Comparison of ENCODE assay signal across 9 cellular contexts in the genomic region with DNA sequence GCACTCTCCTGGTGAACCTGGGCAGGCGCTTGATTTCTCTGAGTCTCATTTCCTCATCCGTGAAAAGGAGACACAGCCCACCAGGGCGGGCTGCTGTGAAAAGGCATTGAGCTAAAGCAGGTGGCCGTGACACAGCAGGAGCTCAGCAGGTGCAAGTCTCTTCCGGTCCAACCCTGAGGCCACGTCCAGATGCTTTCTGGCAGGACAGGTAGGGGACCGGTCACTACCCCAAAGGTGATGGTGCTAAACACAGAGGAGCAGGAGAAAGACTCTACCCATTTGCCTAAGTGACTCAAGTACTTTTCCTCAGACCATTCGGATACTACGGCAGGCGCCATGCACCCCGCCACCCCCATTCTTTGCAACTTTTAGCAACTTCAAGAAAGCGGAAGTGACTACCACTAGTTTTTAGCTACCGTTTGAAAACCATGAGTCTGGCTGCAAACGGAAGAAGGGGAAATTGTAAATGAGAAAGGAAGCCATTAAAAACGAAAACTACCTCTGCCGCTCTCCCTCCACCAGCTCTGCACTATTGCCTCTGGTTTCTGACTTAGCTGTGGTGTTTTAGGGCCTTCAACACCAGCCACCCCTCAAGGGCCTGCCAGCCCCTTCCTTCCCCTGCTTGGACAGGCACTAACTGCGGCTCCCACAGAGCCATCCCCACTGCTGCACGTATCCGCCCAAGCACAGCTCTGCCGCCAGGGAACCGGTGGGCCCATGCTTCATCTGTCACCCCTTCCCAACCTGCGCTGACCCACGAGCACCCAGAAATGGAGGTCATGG. TPM values are rescaled to one million over a fixed set of nuclear protein-coding genes. Genes with fewer than 3 reads are reported as not detected.
DNase-seq lines count a peak whose midpoint lies in the region; ATAC-seq and TF ChIP-seq lines count a peak whose summit lies in the region.
"Had no signal": no experiment of that assay in that cellular context is flagged by ENCODE, and none has a peak within 500 bp of the region (broad histone marks: within the 10 kb centered on the region; RNA-seq: fewer than 3 reads in every experiment).

No MANE protein-coding gene starts in this region.

- peak; percentile 42 for ATAC-seq in GM21360 (IDR thresholded peaks at IDR 0.05; ENCODE audit: unreplicated experiment)

- peak overlapping the region; percentile 57 to 83 (median 71) for H3K27ac ChIP-seq in esophagus squamous epithelium

- intact Hi-C loops in esophagus squamous epithelium (cut with DNase I) = no loop called here

- DNase-seq in COR-L47 (lab: John Stamatoyannopoulos, UW) = peak; percentile 57
- peak; percentile 20 for DNase-seq in NCI-H1417 treated with DMSO at 0.1 percent for 48 hours (lab: John Stamatoyannopoulos, UW)
- peak; percentile 52 to 64 for DNase-seq in activated CD4-positive, alpha-beta T cell treated with anti-CD3 and anti-CD28 coated beads, Interleukin-2, amount 50 U/mL, for 48 hours
- no peak for DNase-seq in esophagus squamous epithelium (lab: John Stamatoyannopoulos, UW)
- peak; percentile 27 for DNase-seq in stimulated activated CD8-positive, alpha-beta memory T cell treated with anti-CD3 and anti-CD28 coated beads, Interleukin-7, amount 100 ng/mL, for 24 hours (ENCODE audit: low read depth)
- no peak for DNase-seq in superior temporal gyrus (ENCODE audit: extremely low spot score)
- DNase-seq in OCI-M1 (lab: John Stamatoyannopoulos, UW) = no peak

- peaks cover 0 to 9% (median 0%) of the 10 kb centered on the region in 3 donors for H3K36me3 ChIP-seq in esophagus squamous epithelium
- H3K36me3 ChIP-seq: thyroid gland had no signal

- 61 to 70% methylated on average over 20 of the region's 23 CpGs for WGBS in esophagus squamous epithelium, 2 donors

- peak overlapping the region in 3 of 4 donors; percentile 27 to 99 (median 98) for H3K4me3 ChIP-seq in esophagus squamous epithelium
- H3K4me3 ChIP-seq: thyroid gland had no signal

- no peak for TF ChIP-seq CTCF in esophagus squamous epithelium (IDR thresholded peaks at IDR 0.05)

- TF ChIP-seq POLR2A in esophagus squamous epithelium (IDR thresholded peaks at IDR 0.05) = no peak

- no peaks in the 10 kb centered on the region for H3K27me3 ChIP-seq in esophagus squamous epithelium
- H3K27me3 ChIP-seq: thyroid gland had no signal

- no peaks in the 10 kb centered on the region for H3K9me3 ChIP-seq in esophagus squamous epithelium
- H3K9me3 ChIP-seq: thyroid gland had no signal

- H3K4me1 ChIP-seq in esophagus squamous epithelium = peaks cover 65 to 91% (median 65%) of the 10 kb centered on the region in 3 donors

RNA-seq across cellular contexts. Expression of a gene that starts 4.8 kb away (rescaled TPM):
- 10 to 100 TPM; 30.6 to 59.2 (median 47.4) TPM for total RNA-seq in esophagus squamous epithelium

RNA-seq across cellular contexts. Expression of a gene that starts 25.5 kb away (rescaled TPM):
- total RNA-seq in esophagus squamous epithelium = 1 to 10 TPM in 3 of 4 donors, not detected in 1; 1.1 to 3.6 (median 2.2) TPM

RNA-seq across cellular contexts. Expression of a gene that starts 25.9 kb away (rescaled TPM):
- 10 to 100 TPM; 27.1 to 40.7 (median 32.4) TPM for total RNA-seq in esophagus squamous epithelium

RNA-seq across cellular contexts. Expression of a gene that starts 29.8 kb away (rescaled TPM):
- total RNA-seq in esophagus squamous epithelium = 1 to 10 TPM in 1 of 4 donors, under 1 TPM in 1, not detected in 2; 0.73 to 1.1 TPM

RNA-seq across cellular contexts. Expression of a gene that starts 44.7 kb away (rescaled TPM):
- 1 to 10 TPM in 3 of 4 donors, under 1 TPM in 1; 0.57 to 2.0 (median 1.3) TPM for total RNA-seq in esophagus squamous epithelium

Comparison
In these comparisons a context has a peak if more than half of its experiments do, and no peak if none do; other contexts are left out.
1. DNase-seq: peak in COR-L47 (single experiment), NCI-H1417 treated with DMSO at 0.1 percent for 48 hours (single experiment), activated CD4-positive, alpha-beta T cell treated with anti-CD3 and anti-CD28 coated beads, Interleukin-2, amount 50 U/mL, for 48 hours (2 of 2) and stimulated activated CD8-positive, alpha-beta memory T cell treated with anti-CD3 and anti-CD28 coated beads, Interleukin-7, amount 100 ng/mL, for 24 hours (single experiment); none in esophagus squamous epithelium (single experiment), superior temporal gyrus (single experiment) and OCI-M1 (single experiment).